1 cellular context compared by ENCODE assay signal in the genomic region with DNA sequence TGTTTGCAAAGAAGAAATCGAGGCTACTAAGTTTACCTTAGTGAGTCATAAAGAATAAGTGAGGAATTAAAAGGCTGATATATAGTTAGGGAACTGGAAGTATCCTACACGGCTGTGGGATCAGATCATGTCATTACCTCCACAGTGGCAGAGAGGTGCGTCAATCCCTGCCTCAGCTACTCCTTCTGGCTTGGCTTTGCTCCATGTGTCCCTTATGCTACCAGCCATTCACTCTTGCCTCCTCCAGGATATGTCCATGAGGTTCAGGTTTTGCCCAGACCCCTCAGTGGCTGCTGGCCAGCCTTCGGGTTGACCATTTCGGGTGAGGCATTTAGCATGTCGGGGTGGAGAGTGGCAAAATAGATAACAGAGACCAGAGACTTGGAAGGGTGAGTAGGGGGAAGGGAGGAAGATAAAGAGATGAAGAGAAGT.
A peak's percentile ranks its signal among the peaks of the same experiment; 100 is the strongest.
TF ChIP-seq lines count a peak whose summit lies in the region.

No MANE protein-coding gene starts in this region.

TF ChIP-seq in K562, 482 proteins besides CTCF, POLR2A, EP300 and RAD21 (continued from another document and continues in another):
- TF ChIP-seq, protein P1, sequence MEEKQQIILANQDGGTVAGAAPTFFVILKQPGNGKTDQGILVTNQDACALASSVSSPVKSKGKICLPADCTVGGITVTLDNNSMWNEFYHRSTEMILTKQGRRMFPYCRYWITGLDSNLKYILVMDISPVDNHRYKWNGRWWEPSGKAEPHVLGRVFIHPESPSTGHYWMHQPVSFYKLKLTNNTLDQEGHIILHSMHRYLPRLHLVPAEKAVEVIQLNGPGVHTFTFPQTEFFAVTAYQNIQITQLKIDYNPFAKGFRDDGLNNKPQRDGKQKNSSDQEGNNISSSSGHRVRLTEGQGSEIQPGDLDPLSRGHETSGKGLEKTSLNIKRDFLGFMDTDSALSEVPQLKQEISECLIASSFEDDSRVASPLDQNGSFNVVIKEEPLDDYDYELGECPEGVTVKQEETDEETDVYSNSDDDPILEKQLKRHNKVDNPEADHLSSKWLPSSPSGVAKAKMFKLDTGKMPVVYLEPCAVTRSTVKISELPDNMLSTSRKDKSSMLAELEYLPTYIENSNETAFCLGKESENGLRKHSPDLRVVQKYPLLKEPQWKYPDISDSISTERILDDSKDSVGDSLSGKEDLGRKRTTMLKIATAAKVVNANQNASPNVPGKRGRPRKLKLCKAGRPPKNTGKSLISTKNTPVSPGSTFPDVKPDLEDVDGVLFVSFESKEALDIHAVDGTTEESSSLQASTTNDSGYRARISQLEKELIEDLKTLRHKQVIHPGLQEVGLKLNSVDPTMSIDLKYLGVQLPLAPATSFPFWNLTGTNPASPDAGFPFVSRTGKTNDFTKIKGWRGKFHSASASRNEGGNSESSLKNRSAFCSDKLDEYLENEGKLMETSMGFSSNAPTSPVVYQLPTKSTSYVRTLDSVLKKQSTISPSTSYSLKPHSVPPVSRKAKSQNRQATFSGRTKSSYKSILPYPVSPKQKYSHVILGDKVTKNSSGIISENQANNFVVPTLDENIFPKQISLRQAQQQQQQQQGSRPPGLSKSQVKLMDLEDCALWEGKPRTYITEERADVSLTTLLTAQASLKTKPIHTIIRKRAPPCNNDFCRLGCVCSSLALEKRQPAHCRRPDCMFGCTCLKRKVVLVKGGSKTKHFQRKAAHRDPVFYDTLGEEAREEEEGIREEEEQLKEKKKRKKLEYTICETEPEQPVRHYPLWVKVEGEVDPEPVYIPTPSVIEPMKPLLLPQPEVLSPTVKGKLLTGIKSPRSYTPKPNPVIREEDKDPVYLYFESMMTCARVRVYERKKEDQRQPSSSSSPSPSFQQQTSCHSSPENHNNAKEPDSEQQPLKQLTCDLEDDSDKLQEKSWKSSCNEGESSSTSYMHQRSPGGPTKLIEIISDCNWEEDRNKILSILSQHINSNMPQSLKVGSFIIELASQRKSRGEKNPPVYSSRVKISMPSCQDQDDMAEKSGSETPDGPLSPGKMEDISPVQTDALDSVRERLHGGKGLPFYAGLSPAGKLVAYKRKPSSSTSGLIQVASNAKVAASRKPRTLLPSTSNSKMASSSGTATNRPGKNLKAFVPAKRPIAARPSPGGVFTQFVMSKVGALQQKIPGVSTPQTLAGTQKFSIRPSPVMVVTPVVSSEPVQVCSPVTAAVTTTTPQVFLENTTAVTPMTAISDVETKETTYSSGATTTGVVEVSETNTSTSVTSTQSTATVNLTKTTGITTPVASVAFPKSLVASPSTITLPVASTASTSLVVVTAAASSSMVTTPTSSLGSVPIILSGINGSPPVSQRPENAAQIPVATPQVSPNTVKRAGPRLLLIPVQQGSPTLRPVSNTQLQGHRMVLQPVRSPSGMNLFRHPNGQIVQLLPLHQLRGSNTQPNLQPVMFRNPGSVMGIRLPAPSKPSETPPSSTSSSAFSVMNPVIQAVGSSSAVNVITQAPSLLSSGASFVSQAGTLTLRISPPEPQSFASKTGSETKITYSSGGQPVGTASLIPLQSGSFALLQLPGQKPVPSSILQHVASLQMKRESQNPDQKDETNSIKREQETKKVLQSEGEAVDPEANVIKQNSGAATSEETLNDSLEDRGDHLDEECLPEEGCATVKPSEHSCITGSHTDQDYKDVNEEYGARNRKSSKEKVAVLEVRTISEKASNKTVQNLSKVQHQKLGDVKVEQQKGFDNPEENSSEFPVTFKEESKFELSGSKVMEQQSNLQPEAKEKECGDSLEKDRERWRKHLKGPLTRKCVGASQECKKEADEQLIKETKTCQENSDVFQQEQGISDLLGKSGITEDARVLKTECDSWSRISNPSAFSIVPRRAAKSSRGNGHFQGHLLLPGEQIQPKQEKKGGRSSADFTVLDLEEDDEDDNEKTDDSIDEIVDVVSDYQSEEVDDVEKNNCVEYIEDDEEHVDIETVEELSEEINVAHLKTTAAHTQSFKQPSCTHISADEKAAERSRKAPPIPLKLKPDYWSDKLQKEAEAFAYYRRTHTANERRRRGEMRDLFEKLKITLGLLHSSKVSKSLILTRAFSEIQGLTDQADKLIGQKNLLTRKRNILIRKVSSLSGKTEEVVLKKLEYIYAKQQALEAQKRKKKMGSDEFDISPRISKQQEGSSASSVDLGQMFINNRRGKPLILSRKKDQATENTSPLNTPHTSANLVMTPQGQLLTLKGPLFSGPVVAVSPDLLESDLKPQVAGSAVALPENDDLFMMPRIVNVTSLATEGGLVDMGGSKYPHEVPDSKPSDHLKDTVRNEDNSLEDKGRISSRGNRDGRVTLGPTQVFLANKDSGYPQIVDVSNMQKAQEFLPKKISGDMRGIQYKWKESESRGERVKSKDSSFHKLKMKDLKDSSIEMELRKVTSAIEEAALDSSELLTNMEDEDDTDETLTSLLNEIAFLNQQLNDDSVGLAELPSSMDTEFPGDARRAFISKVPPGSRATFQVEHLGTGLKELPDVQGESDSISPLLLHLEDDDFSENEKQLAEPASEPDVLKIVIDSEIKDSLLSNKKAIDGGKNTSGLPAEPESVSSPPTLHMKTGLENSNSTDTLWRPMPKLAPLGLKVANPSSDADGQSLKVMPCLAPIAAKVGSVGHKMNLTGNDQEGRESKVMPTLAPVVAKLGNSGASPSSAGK (IDR thresholded peaks at IDR 0.05), result peak; percentile 42
- TF ChIP-seq, protein P2, sequence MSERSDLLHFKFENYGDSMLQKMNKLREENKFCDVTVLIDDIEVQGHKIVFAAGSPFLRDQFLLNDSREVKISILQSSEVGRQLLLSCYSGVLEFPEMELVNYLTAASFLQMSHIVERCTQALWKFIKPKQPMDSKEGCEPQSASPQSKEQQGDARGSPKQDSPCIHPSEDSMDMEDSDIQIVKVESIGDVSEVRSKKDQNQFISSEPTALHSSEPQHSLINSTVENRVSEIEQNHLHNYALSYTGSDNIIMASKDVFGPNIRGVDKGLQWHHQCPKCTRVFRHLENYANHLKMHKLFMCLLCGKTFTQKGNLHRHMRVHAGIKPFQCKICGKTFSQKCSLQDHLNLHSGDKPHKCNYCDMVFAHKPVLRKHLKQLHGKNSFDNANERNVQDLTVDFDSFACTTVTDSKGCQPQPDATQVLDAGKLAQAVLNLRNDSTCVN (CRISPR knock-in tag; IDR thresholded peaks at IDR 0.05), result no peak
- TF ChIP-seq, protein P3, sequence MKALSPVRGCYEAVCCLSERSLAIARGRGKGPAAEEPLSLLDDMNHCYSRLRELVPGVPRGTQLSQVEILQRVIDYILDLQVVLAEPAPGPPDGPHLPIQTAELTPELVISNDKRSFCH (CRISPR knock-in tag; IDR thresholded peaks at IDR 0.05), result no peak
- TF ChIP-seq, protein P3 (tag; IDR thresholded peaks at IDR 0.05), result no peak
- TF ChIP-seq, protein P4, sequence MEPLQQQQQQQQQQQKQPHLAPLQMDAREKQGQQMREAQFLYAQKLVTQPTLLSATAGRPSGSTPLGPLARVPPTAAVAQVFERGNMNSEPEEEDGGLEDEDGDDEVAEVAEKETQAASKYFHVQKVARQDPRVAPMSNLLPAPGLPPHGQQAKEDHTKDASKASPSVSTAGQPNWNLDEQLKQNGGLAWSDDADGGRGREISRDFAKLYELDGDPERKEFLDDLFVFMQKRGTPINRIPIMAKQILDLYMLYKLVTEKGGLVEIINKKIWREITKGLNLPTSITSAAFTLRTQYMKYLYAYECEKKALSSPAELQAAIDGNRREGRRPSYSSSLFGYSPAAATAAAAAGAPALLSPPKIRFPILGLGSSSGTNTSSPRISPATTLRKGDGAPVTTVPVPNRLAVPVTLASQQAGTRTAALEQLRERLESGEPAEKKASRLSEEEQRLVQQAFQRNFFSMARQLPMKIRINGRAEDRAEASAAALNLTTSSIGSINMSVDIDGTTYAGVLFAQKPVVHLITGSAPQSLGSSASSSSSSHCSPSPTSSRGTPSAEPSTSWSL (CRISPR knock-in tag; IDR thresholded peaks at IDR 0.05; ENCODE audit: borderline replicate concordance), result no peak
- TF ChIP-seq SPI1 (IDR thresholded peaks at IDR 0.05; ENCODE audit: borderline replicate concordance, low read depth, low read length) (no peak), NCOA2 (IDR thresholded peaks at IDR 0.05; ENCODE audit: partially characterized antibody in 2 of 2) (no peak), RUNX1 (IDR thresholded peaks at IDR 0.05; ENCODE audit: low read depth) (no peak), CBFA2T2 (conservative IDR thresholded peaks at IDR 0.05) (peak; percentile 65), TCF7 (IDR thresholded peaks at IDR 0.05; ENCODE audit: borderline replicate concordance) (no peak), FOSL1 (tag; conservative IDR thresholded peaks at IDR 0.05) (peak; percentile 38; the same call in 1 of the 2 replicates), ZNF263 (CRISPR knock-in tag; IDR thresholded peaks at IDR 0.05; ENCODE audit: borderline replicate concordance) (no peak), KLF16 (IDR thresholded peaks at IDR 0.05) (0 out of 2 replicates have a peak, but pooled peaks have one; percentile 14), ZNF717 (CRISPR knock-in tag; IDR thresholded peaks at IDR 0.05) (no peak), NFXL1 (CRISPR knock-in tag; IDR thresholded peaks at IDR 0.05) (no peak), ZNF316 (IDR thresholded peaks at IDR 0.05) (no peak), PML (IDR thresholded peaks at IDR 0.05; ENCODE audit: low read length) (no peak), HIVEP1 (CRISPR knock-in tag; IDR thresholded peaks at IDR 0.05) (0 out of 2 replicates have a peak, but pooled peaks have one; percentile 19), TCF3 (CRISPR knock-in tag; IDR thresholded peaks at IDR 0.05) (peak; percentile 53), ZNF140 (CRISPR knock-in tag; IDR thresholded peaks at IDR 0.05) (no peak), ZBTB8A (IDR thresholded peaks at IDR 0.05; ENCODE audit: partially characterized antibody) (no peak), ZNF41 (CRISPR knock-in tag; conservative IDR thresholded peaks at IDR 0.05) (peak; percentile 50; the same call in 1 of the 2 replicates), BDP1 (IDR thresholded peaks at IDR 0.05; ENCODE audit: insufficient read depth, insufficient read length) (no peak), ZC3H8 (IDR thresholded peaks at IDR 0.05) (no peak), TSC22D4 (tag; IDR thresholded peaks at IDR 0.05) (no peak), MXI1 (IDR thresholded peaks at IDR 0.05; ENCODE audit: low read depth, low read length) (no peak), NR4A1 (CRISPR knock-in tag; IDR thresholded peaks at IDR 0.05) (no peak), NR4A1 (tag; IDR thresholded peaks at IDR 0.05) (peak; percentile 61), WHSC1 (IDR thresholded peaks at IDR 0.05; ENCODE audit: low read length) (no peak), ZNF589 (CRISPR knock-in tag; IDR thresholded peaks at IDR 0.05; ENCODE audit: low read depth) (0 out of 2 replicates have a peak, but pooled peaks have one; percentile 50), POLR2B (IDR thresholded peaks at IDR 0.05; ENCODE audit: low read depth, partially characterized antibody) (no peak), MAFK (IDR thresholded peaks at IDR 0.05; ENCODE audit: low read length) (no peak), HDAC8 (tag; IDR thresholded peaks at IDR 0.05) (no peak), RBM25 (IDR thresholded peaks at IDR 0.05; ENCODE audit: low read depth, low read length, severe bottlenecking) (no peak), SMARCB1 (IDR thresholded peaks at IDR 0.05; ENCODE audit: insufficient read length, low read depth) (no peak), MTA2 (IDR thresholded peaks at IDR 0.05; ENCODE audit: low read depth) (0 out of 2 replicates have a peak, but pooled peaks have one; percentile 51), ZNF644 (tag; IDR thresholded peaks at IDR 0.05; ENCODE audit: low read depth) (0 out of 2 replicates have a peak, but pooled peaks have one; percentile 50), DIDO1 (tag; IDR thresholded peaks at IDR 0.05; ENCODE audit: low read depth) (no peak), HDAC2 (IDR thresholded peaks at IDR 0.05) (no peak)
- TF ChIP-seq, protein P5, sequence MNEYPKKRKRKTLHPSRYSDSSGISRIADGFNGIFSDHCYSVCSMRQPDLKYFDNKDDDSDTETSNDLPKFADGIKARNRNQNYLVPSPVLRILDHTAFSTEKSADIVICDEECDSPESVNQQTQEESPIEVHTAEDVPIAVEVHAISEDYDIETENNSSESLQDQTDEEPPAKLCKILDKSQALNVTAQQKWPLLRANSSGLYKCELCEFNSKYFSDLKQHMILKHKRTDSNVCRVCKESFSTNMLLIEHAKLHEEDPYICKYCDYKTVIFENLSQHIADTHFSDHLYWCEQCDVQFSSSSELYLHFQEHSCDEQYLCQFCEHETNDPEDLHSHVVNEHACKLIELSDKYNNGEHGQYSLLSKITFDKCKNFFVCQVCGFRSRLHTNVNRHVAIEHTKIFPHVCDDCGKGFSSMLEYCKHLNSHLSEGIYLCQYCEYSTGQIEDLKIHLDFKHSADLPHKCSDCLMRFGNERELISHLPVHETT (CRISPR knock-in tag; conservative IDR thresholded peaks at IDR 0.05 in 1 of 2, IDR thresholded peaks at IDR 0.05 in 1 of 2), result peak in 1 of 2 experiments; percentile 61; a peak in 1 of 4 replicates
- TF ChIP-seq, protein P6, sequence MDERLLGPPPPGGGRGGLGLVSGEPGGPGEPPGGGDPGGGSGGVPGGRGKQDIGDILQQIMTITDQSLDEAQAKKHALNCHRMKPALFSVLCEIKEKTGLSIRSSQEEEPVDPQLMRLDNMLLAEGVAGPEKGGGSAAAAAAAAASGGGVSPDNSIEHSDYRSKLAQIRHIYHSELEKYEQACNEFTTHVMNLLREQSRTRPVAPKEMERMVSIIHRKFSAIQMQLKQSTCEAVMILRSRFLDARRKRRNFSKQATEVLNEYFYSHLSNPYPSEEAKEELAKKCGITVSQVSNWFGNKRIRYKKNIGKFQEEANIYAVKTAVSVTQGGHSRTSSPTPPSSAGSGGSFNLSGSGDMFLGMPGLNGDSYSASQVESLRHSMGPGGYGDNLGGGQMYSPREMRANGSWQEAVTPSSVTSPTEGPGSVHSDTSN (CRISPR knock-in tag; IDR thresholded peaks at IDR 0.05; ENCODE audit: low read depth), result no peak
- TF ChIP-seq, protein P6 (tag; conservative IDR thresholded peaks at IDR 0.05; ENCODE audit: low read depth), result no peak
- TF ChIP-seq, protein P7, sequence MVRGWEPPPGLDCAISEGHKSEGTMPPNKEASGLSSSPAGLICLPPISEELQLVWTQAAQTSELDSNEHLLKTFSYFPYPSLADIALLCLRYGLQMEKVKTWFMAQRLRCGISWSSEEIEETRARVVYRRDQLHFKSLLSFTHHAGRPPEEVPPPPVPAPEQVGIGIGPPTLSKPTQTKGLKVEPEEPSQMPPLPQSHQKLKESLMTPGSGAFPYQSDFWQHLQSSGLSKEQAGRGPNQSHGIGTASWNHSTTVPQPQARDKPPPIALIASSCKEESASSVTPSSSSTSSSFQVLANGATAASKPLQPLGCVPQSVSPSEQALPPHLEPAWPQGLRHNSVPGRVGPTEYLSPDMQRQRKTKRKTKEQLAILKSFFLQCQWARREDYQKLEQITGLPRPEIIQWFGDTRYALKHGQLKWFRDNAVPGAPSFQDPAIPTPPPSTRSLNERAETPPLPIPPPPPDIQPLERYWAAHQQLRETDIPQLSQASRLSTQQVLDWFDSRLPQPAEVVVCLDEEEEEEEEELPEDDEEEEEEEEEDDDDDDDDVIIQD (CRISPR knock-in tag; IDR thresholded peaks at IDR 0.05), result no peak
